ENCODE assay signal across 17 cellular contexts in genomic region chr22:26045051-26045450, GRCh38.
A peak's percentile ranks its signal among the peaks of the same experiment; 100 is the strongest.
DNase-seq lines count a peak whose midpoint lies in the region; TF ChIP-seq lines count a peak whose summit lies in the region.
"Had no signal": no experiment of that assay in that cellular context is flagged by ENCODE, and none has a peak within 500 bp of the region (broad histone marks: within the 10 kb centered on the region; RNA-seq: fewer than 3 reads in every experiment).

No MANE protein-coding gene starts in this region.

- no peak overlapping the region for H3K9ac ChIP-seq in trophoblast cell (ENCODE audit: low read length)
- H3K9ac ChIP-seq: KMS-11 had no signal

- TF ChIP-seq POLR2A in uterus (IDR thresholded peaks at IDR 0.05) = no peak

- H3K79me1 ChIP-seq in trophoblast cell (ENCODE audit: low read length) = no peaks in the 10 kb centered on the region

- WGBS in trophoblast cell (ENCODE audit: extremely low coverage, insufficient coverage, insufficient read length) = no CpG with 5 or more reads among the region's 2 CpGs

- TF ChIP-seq CTCF in nephron progenitor cell (IDR thresholded peaks at IDR 0.05) = no peak
- no peak for TF ChIP-seq CTCF in uterus (IDR thresholded peaks at IDR 0.05)

- no peak overlapping the region for H3K23ac ChIP-seq in trophoblast cell (ENCODE audit: low read length)

- no peak overlapping the region for H3K14ac ChIP-seq in trophoblast cell (ENCODE audit: low read length)

- H3K4ac ChIP-seq in trophoblast cell (ENCODE audit: low read depth, low read length) = no peak overlapping the region

- H3K27me3 ChIP-seq in trophoblast cell (ENCODE audit: insufficient read depth, low read length) (no peaks in the 10 kb centered on the region), uterus (no peaks in the 10 kb centered on the region)

- DNase-seq in DMS153 treated with DMSO at 0.1 percent for 48 hours (lab: John Stamatoyannopoulos, UW; ENCODE audit: unreplicated experiment) (peak; percentile 12), NCI-H146 (lab: John Stamatoyannopoulos, UW) (peak; percentile 70), NCI-H774 (lab: John Stamatoyannopoulos, UW) (peak; percentile 72), trophoblast cell (peak; percentile 39 to 61), nephron progenitor cell (no peak), uterus (no peak), inferior parietal cortex (ENCODE audit: extremely low spot score) (no peak)
- DNase-seq: ACHN, AML-193, GF-D8, H7, HFFc6, MV-4-11, NCI-H1436 treated with DMSO at 0.1 percent for 48 hours, T-helper 1 cell had no signal

- H2AFZ ChIP-seq in trophoblast cell (ENCODE audit: insufficient read depth, low read length, poor library complexity) = no peak overlapping the region

- H2BK120ac ChIP-seq in trophoblast cell (ENCODE audit: insufficient read depth, low read length, poor library complexity) = no peak overlapping the region

- no peaks in the 10 kb centered on the region for H3K9me3 ChIP-seq in trophoblast cell (ENCODE audit: insufficient read depth, low read depth, low read length)
- H3K9me3 ChIP-seq in uterus = no peaks in the 10 kb centered on the region

- no peak overlapping the region for H3K27ac ChIP-seq in trophoblast cell (ENCODE audit: low read depth, low read length)
- H3K27ac ChIP-seq in uterus = no peak overlapping the region
- H3K27ac ChIP-seq: KMS-11 had no signal

- no peak overlapping the region for H2BK12ac ChIP-seq in trophoblast cell (ENCODE audit: low read length)

- no peak overlapping the region for H4K91ac ChIP-seq in trophoblast cell (ENCODE audit: low read depth, low read length)

- H3K27ac Mint-ChIP-seq in nephron progenitor cell = no peak overlapping the region
- H3K27ac Mint-ChIP-seq: CD14-positive monocyte, HFFc6 had no signal

- intact Hi-C loops in uterus (cut with DNase I; ENCODE audit: low total_unique reads) = no loop called here

- H4K8ac ChIP-seq in trophoblast cell (ENCODE audit: low read depth, low read length) = no peak overlapping the region

- no peak overlapping the region for H4K12ac ChIP-seq in trophoblast cell (ENCODE audit: low read depth, low read length)

- H3K36me3 Mint-ChIP-seq in nephron progenitor cell (ENCODE audit: low read depth) = no peaks in the 10 kb centered on the region
- H3K36me3 Mint-ChIP-seq: CD14-positive monocyte had no signal

- H3K4me1 Mint-ChIP-seq in nephron progenitor cell = peaks cover 32% of the 10 kb centered on the region
- H3K4me1 Mint-ChIP-seq: CD14-positive monocyte had no signal

- H3K4me3 Mint-ChIP-seq in nephron progenitor cell = no peak overlapping the region
- H3K4me3 Mint-ChIP-seq: CD14-positive monocyte, HFFc6 had no signal

- no peaks in the 10 kb centered on the region for H3K9me3 Mint-ChIP-seq in nephron progenitor cell

- H2AK5ac ChIP-seq in trophoblast cell (ENCODE audit: low read length) = no peak overlapping the region

- no peaks in the 10 kb centered on the region for H3K4me1 ChIP-seq in trophoblast cell (ENCODE audit: control insufficient read depth in 1 of 2, insufficient read depth in 2 of 2, low read length in 2 of 2)
- no peaks in the 10 kb centered on the region for H3K4me1 ChIP-seq in uterus

- H3K18ac ChIP-seq in trophoblast cell (ENCODE audit: low read length) = no peak overlapping the region

- no peak overlapping the region for H3K4me2 ChIP-seq in trophoblast cell (ENCODE audit: low read length)
- H3K4me2 ChIP-seq: KMS-11 had no signal

- peaks cover under 1% of the 10 kb centered on the region for H3K27me3 Mint-ChIP-seq in nephron progenitor cell (ENCODE audit: low read depth, poor library complexity)

- H3K79me2 ChIP-seq in trophoblast cell (ENCODE audit: control insufficient read depth, insufficient read depth, low read length, poor library complexity) = no peaks in the 10 kb centered on the region

- H3K4me3 ChIP-seq in trophoblast cell (ENCODE audit: low read depth, low read length) (no peak overlapping the region), uterus (no peak overlapping the region)

- H3K36me3 ChIP-seq in trophoblast cell (ENCODE audit: control insufficient read depth in 1 of 2, insufficient read depth in 2 of 2, low read length in 2 of 2) (no peaks in the 10 kb centered on the region), uterus (no peaks in the 10 kb centered on the region)

- H2BK5ac ChIP-seq in trophoblast cell (ENCODE audit: low read depth, low read length, poor library complexity) = no peak overlapping the region

Comparison
In these comparisons a context has a peak if more than half of its experiments do, and no peak if none do; other contexts are left out.
1. DNase-seq: peak in DMS153 treated with DMSO at 0.1 percent for 48 hours (single experiment), NCI-H146 (single experiment), NCI-H774 (single experiment) and trophoblast cell (2 of 2); none in nephron progenitor cell (single experiment), uterus (0 of 2) and inferior parietal cortex (single experiment).